In the genomic region with DNA sequence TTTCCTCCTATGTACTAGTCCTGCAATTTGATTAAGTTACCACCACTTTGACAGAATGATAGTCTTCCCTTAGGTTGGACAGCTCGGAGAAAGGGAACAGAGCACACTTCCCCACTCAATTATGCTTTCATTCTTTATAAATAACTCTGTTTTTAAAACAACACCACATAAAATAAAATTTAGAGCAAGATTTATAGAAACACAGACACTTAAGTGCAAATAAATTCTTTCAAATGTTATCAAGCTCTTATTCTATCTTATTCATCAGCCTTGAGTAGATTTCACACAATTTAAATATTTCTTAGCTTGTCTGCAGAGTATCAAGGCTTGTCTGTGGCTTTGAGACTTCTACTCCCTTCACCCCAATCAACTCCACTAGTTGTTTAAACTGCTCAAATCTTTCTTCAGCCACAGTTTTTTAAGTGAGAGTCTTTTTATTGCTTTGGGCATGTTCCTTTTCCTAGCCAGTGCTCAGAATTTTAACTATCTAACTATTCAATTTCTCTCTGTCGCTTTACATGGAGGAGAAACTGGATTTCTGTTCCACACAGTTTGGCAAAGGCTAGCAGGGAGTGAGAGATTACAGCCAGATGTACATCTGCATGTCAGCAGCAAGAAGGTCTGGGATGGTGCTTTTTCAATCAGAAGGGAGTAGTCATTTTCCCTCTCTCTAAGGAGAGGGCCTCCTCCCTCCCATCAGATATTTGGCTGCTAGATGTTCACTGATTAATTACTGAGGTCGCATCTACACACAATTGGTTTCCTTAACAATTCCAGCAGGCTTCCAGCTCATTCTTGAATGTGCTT, we compare ENCODE assay signal across 15 cellular contexts. TPM values are rescaled to one million over a fixed set of nuclear protein-coding genes. Genes with fewer than 3 reads are reported as not detected.
DNase-seq lines count a peak whose midpoint lies in the region; ATAC-seq and TF ChIP-seq lines count a peak whose summit lies in the region.
"Had no signal": no experiment of that assay in that cellular context is flagged by ENCODE, and none has a peak within 500 bp of the region (broad histone marks: within the 10 kb centered on the region; RNA-seq: fewer than 3 reads in every experiment).

No MANE protein-coding gene starts in this region.

- H3F3A ChIP-seq in SK-N-SH (replicated peaks; ENCODE audit: insufficient read depth) = no peaks in the 10 kb centered on the region

- POLR2A ChIA-PET in SK-N-SH (lab: Yijun Ruan, JAX) = no interaction called here

- H3K4me2 ChIP-seq in SK-N-SH (peak overlapping the region; percentile 13; the same call in 1 of the 2 replicates), mesenchymal stem cell (ENCODE audit: low read length, poor library complexity, severe bottlenecking) (no peak overlapping the region)

- WGBS in SK-N-SH (ENCODE audit: low lambda C conversion rate) = 32% methylated on average over 3 of the region's 3 CpGs
- WGBS in mesenchymal stem cell = 20% methylated on average over 1 of the region's 3 CpGs

- H3K79me1 ChIP-seq in mesenchymal stem cell (replicated peaks; ENCODE audit: low read length, poor library complexity, severe bottlenecking) = no peaks in the 10 kb centered on the region

- CTCF ChIA-PET in SK-N-SH (lab: Yijun Ruan, JAX) = interaction anchor here (0.9 kb wide), 1 partner anchor 20 kb away, joined by 3 read pairs; no protein-coding TSS in a partner anchor

- H3K36me3 ChIP-seq in SK-N-SH (replicated peaks in 1 of 2; ENCODE audit: control insufficient read depth in 1 of 2, insufficient read depth in 2 of 2, low read length in 1 of 2) (no peaks in the 10 kb centered on the region), mesenchymal stem cell (ENCODE audit: control insufficient read depth in 1 of 2, insufficient read depth in 2 of 2, low read depth in 1 of 2, low read length in 2 of 2) (no peaks in the 10 kb centered on the region)
- H3K36me3 ChIP-seq: BLaER1 treated with 17β-estradiol and CSF1 and Interleukin-3, amounts not matched to agents 10 nM and 100 nM; SJSA1 had no signal

- H3K4ac ChIP-seq in mesenchymal stem cell (ENCODE audit: low read depth in 1 of 2, low read length in 2 of 2) = no peak overlapping the region

- intact Hi-C loops in left colon (cut with DNase I, micrococcal nuclease) = no loop called here

- no peak for TF ChIP-seq RAD21 in SK-N-SH (IDR thresholded peaks at IDR 0.05; ENCODE audit: low read length)

- H3K27me3 ChIP-seq in SK-N-SH (ENCODE audit: insufficient read depth) (no peaks in the 10 kb centered on the region), mesenchymal stem cell (ENCODE audit: control insufficient read depth in 1 of 2, insufficient read depth in 1 of 2, low read length in 2 of 2) (peaks cover 0 to 14% of the 10 kb centered on the region in 2 experiments)
- H3K27me3 ChIP-seq: SJSA1 had no signal

- H2BK15ac ChIP-seq in mesenchymal stem cell (ENCODE audit: low read depth, poor library complexity, severe bottlenecking) = no peak overlapping the region

- H3K9me3 ChIP-seq in SK-N-SH = no peaks in the 10 kb centered on the region
- no peaks in the 10 kb centered on the region for H3K9me3 ChIP-seq in mesenchymal stem cell (ENCODE audit: control insufficient read depth, low read length)
- H3K9me3 ChIP-seq: SJSA1 had no signal

- H2AFZ ChIP-seq in SK-N-SH (ENCODE audit: low read depth) (peak overlapping the region; percentile 35), mesenchymal stem cell (ENCODE audit: low read depth, low read length) (no peak overlapping the region)

- H3K14ac ChIP-seq in mesenchymal stem cell (ENCODE audit: low read length in 2 of 2) = no peak overlapping the region

- no peak overlapping the region for H3K4me3 ChIP-seq in SK-N-SH (ENCODE audit: low read depth in 2 of 2, low read length in 1 of 2)
- H3K4me3 ChIP-seq in mesenchymal stem cell (ENCODE audit: insufficient read depth in 1 of 2, low read depth in 1 of 2, low read length in 2 of 2) = no peak overlapping the region
- H3K4me3 ChIP-seq: BLaER1 treated with 17β-estradiol and CSF1 and Interleukin-3, amounts not matched to agents 10 nM and 100 nM; SJSA1 had no signal

- no peak overlapping the region for H3K9ac ChIP-seq in SK-N-SH
- peak overlapping the region; percentile 17 for H3K9ac ChIP-seq in mesenchymal stem cell (ENCODE audit: low read length)
- H3K9ac ChIP-seq: BLaER1 treated with 17β-estradiol and CSF1 and Interleukin-3, amounts not matched to agents 10 nM and 100 nM had no signal

- no peak overlapping the region for H2BK120ac ChIP-seq in mesenchymal stem cell (ENCODE audit: low read depth, low read length)

- no peak overlapping the region for H4K91ac ChIP-seq in mesenchymal stem cell (ENCODE audit: low read length)

- H4K8ac ChIP-seq in mesenchymal stem cell (ENCODE audit: low read length) = no peak overlapping the region

- H3K18ac ChIP-seq in mesenchymal stem cell (ENCODE audit: low read depth in 1 of 2, low read length in 2 of 2) = no peak overlapping the region

- no peaks in the 10 kb centered on the region for H3K9me2 ChIP-seq in SK-N-SH

- H3K4me1 ChIP-seq in SK-N-SH (ENCODE audit: control insufficient read depth in 1 of 2, insufficient read depth in 2 of 2, low read depth in 1 of 2, low read length in 1 of 2) = no peaks in the 10 kb centered on the region; a peak in 2 of 4 replicates
- peaks cover 9% of the 10 kb centered on the region for H3K4me1 ChIP-seq in mesenchymal stem cell (ENCODE audit: control insufficient read depth, insufficient read depth, low read depth, low read length)
- H3K4me1 ChIP-seq: SJSA1 had no signal

- H2AK5ac ChIP-seq in mesenchymal stem cell (ENCODE audit: low read length, severe bottlenecking) = no peak overlapping the region

- ATAC-seq in HG02970 (IDR thresholded peaks at IDR 0.05; ENCODE audit: low FRiP score, unreplicated experiment) (no peak), left colon (no peak), omental fat pad (ENCODE audit: low FRiP score) (no peak)
- ATAC-seq: HepG2, T-cell had no signal

- no peak overlapping the region for H2BK5ac ChIP-seq in mesenchymal stem cell (ENCODE audit: low read depth, low read length, poor library complexity, severe bottlenecking)

- H4K20me1 ChIP-seq in SK-N-SH (ENCODE audit: insufficient read depth) = no peaks in the 10 kb centered on the region
- H4K20me1 ChIP-seq: BLaER1 treated with 17β-estradiol and CSF1 and Interleukin-3, amounts not matched to agents 10 nM and 100 nM had no signal

- TF ChIP-seq CTCF in SK-N-SH (IDR thresholded peaks at IDR 0.05) = no peak
- TF ChIP-seq CTCF in omental fat pad (IDR thresholded peaks at IDR 0.05) = no peak

- DNase-seq in AG08395 (ENCODE audit: low spot score) (peak; percentile 25), GM03348 (ENCODE audit: low spot score) (peak; percentile 36), SK-N-SH (peak; percentile 49), mesenchymal stem cell (no peak), left colon (no peak), omental fat pad (ENCODE audit: low spot score) (no peak)
- DNase-seq: NCI-H1930, OCI-M1, T-cell had no signal

- TF ChIP-seq EP300 in SK-N-SH (IDR thresholded peaks at IDR 0.05; ENCODE audit: borderline replicate concordance in 1 of 2, low read depth in 1 of 2, low read length in 1 of 2) = no peak; a peak in 1 of 4 replicates

- no peak overlapping the region for H3K23ac ChIP-seq in mesenchymal stem cell (ENCODE audit: low read length in 2 of 2)

- H3K79me2 ChIP-seq in SK-N-SH (ENCODE audit: insufficient read depth) = no peaks in the 10 kb centered on the region

- H3K27ac ChIP-seq in SK-N-SH (ENCODE audit: low read depth in 2 of 2, low read length in 1 of 2) = peak overlapping the region; percentile 20 to 82; a peak in 2 of 4 replicates
- H3K27ac ChIP-seq in mesenchymal stem cell (ENCODE audit: low read length, poor library complexity, severe bottlenecking) = no peak overlapping the region
- H3K27ac ChIP-seq: BLaER1 treated with 17β-estradiol and CSF1 and Interleukin-3, amounts not matched to agents 10 nM and 100 nM; RWPE1; SJSA1 had no signal

- no peak overlapping the region for H2BK12ac ChIP-seq in mesenchymal stem cell (ENCODE audit: low read length in 2 of 2)

TF ChIP-seq in SK-N-SH, 30 proteins besides CTCF, POLR2A, EP300 and RAD21:
- TF ChIP-seq GATA2 (CRISPR knock-in tag; IDR thresholded peaks at IDR 0.05) (0 out of 2 replicates have a peak, but pooled peaks have one; percentile 19), FOXJ3 (CRISPR knock-in tag; IDR thresholded peaks at IDR 0.05) (no peak), TEAD4 (IDR thresholded peaks at IDR 0.05; ENCODE audit: borderline replicate concordance, insufficient read depth) (no peak), SMC3 (IDR thresholded peaks at IDR 0.05; ENCODE audit: low read depth, low read length) (no peak), RFX5 (IDR thresholded peaks at IDR 0.05; ENCODE audit: low read length) (no peak), TCF12 (IDR thresholded peaks at IDR 0.05) (peak; percentile 37; the same call in 1 of the 2 replicates), MEF2A (IDR thresholded peaks at IDR 0.05; ENCODE audit: borderline replicate concordance, low read depth) (no peak), TAF1 (IDR thresholded peaks at IDR 0.05; ENCODE audit: borderline replicate concordance, low read depth, low read length) (no peak), USF1 (IDR thresholded peaks at IDR 0.05; ENCODE audit: borderline replicate concordance, low read depth) (no peak)

RNA-seq across cellular contexts. Expression of gene PLAC1, which starts 53.1 kb away (rescaled TPM):
- polyA plus RNA-seq in SK-N-SH (2012; rRNA removed) = 50.9 and 72.3 TPM in 2 replicates
- polyA plus RNA-seq in SK-N-SH (2012; cell fraction: cytosol; rRNA removed) = 43.2 and 53.1 TPM in 2 replicates
- polyA plus RNA-seq in SK-N-SH (2012; cell fraction: nucleus; rRNA removed) = 19.3 and 28.0 TPM in 2 replicates
- 0.41 TPM for polyA plus RNA-seq in mesenchymal stem cell (2013, experiment 1 of 2)
- polyA plus RNA-seq in mesenchymal stem cell (2013, experiment 2 of 2) = 0.42 TPM
- total RNA-seq in left colon = not detected
- total RNA-seq in omental fat pad = not detected
- total RNA-seq: H1, SJSA1, T-cell had no signal

Comparison
In these comparisons a context has a peak if more than half of its experiments do, and no peak if none do; other contexts are left out.
1. DNase-seq: peak in AG08395 (single experiment), GM03348 (single experiment) and SK-N-SH (single experiment); none in mesenchymal stem cell (single experiment), left colon (0 of 2) and omental fat pad (single experiment).